In the genomic region with DNA sequence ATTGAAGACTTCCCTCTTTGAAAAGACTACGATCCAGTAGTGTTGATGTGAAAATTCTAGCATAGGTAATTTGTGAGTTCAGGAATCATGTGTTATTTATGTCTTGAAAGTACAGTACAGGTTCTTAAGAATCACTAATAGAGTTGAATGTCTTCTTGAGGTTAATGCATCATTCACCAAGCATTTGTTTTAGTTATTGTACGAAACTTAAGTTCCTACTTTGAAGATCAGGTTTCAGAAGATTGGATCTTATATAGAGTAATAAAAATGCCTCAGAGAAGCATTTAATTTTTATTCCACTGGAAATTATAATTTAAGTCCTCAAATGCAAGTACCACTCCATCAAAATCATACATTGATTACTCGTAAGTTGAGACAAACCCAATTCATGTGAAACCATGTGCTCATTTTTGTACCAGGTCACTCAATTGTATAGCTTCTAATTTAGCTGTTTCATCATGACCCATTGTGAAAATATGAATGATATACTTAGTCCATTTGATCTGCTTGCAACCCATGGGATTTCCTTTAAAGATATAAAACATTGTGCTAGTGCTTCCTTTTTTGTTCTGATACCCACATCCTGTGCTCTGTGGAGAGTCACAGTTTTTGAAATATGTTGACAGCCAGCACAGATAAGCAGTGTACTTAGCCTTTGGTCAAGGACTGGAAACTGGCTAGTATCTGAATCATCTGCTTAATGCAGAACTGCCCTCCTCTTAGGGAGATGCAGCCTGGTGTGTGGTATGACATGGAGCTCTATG, we compare ENCODE assay signal across 1 cellular context.
TF ChIP-seq lines count a peak whose summit lies in the region.

No MANE protein-coding gene starts in this region.

TF ChIP-seq in SK-N-SH treated with all-trans-retinoic acid at 6 μM for 48 hours, 23 proteins besides CTCF, POLR2A, EP300 and RAD21 (continued from another document):
- TF ChIP-seq ZNF565 (CRISPR knock-in tag; conservative IDR thresholded peaks at IDR 0.05; ENCODE audit: low read depth) (no peak), ZFP30 (CRISPR knock-in tag; IDR thresholded peaks at IDR 0.05) (no peak), TCF4 (CRISPR knock-in tag; IDR thresholded peaks at IDR 0.05; ENCODE audit: borderline replicate concordance) (no peak), ZNF8 (CRISPR knock-in tag; IDR thresholded peaks at IDR 0.05) (no peak), ZC3H10 (CRISPR knock-in tag; IDR thresholded peaks at IDR 0.05) (peak; percentile 58; the same call in 1 of the 2 replicates), RARB (CRISPR knock-in tag; IDR thresholded peaks at IDR 0.05) (no peak), TOX (CRISPR knock-in tag; IDR thresholded peaks at IDR 0.05; ENCODE audit: borderline replicate concordance) (peak; percentile 29; the same call in 1 of the 2 replicates), BACH2 (CRISPR knock-in tag; IDR thresholded peaks at IDR 0.05; ENCODE audit: borderline replicate concordance) (no peak), CSRNP3 (CRISPR knock-in tag; IDR thresholded peaks at IDR 0.05) (no peak), ISL1 (CRISPR knock-in tag; IDR thresholded peaks at IDR 0.05) (peak; percentile 91), GLIS3 (CRISPR knock-in tag; IDR thresholded peaks at IDR 0.05) (no peak), ZNF70 (CRISPR knock-in tag; IDR thresholded peaks at IDR 0.05) (no peak), ARNTL (CRISPR knock-in tag; IDR thresholded peaks at IDR 0.05; ENCODE audit: borderline replicate concordance, low read depth) (no peak), SNAI2 (CRISPR knock-in tag; IDR thresholded peaks at IDR 0.05) (no peak), CSDC2 (CRISPR knock-in tag; IDR thresholded peaks at IDR 0.05) (no peak)
- TF ChIP-seq, protein P1, sequence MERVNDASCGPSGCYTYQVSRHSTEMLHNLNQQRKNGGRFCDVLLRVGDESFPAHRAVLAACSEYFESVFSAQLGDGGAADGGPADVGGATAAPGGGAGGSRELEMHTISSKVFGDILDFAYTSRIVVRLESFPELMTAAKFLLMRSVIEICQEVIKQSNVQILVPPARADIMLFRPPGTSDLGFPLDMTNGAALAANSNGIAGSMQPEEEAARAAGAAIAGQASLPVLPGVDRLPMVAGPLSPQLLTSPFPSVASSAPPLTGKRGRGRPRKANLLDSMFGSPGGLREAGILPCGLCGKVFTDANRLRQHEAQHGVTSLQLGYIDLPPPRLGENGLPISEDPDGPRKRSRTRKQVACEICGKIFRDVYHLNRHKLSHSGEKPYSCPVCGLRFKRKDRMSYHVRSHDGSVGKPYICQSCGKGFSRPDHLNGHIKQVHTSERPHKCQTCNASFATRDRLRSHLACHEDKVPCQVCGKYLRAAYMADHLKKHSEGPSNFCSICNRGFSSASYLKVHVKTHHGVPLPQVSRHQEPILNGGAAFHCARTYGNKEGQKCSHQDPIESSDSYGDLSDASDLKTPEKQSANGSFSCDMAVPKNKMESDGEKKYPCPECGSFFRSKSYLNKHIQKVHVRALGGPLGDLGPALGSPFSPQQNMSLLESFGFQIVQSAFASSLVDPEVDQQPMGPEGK (CRISPR knock-in tag; IDR thresholded peaks at IDR 0.05; ENCODE audit: borderline replicate concordance), result no peak
- TF ChIP-seq, protein P2, sequence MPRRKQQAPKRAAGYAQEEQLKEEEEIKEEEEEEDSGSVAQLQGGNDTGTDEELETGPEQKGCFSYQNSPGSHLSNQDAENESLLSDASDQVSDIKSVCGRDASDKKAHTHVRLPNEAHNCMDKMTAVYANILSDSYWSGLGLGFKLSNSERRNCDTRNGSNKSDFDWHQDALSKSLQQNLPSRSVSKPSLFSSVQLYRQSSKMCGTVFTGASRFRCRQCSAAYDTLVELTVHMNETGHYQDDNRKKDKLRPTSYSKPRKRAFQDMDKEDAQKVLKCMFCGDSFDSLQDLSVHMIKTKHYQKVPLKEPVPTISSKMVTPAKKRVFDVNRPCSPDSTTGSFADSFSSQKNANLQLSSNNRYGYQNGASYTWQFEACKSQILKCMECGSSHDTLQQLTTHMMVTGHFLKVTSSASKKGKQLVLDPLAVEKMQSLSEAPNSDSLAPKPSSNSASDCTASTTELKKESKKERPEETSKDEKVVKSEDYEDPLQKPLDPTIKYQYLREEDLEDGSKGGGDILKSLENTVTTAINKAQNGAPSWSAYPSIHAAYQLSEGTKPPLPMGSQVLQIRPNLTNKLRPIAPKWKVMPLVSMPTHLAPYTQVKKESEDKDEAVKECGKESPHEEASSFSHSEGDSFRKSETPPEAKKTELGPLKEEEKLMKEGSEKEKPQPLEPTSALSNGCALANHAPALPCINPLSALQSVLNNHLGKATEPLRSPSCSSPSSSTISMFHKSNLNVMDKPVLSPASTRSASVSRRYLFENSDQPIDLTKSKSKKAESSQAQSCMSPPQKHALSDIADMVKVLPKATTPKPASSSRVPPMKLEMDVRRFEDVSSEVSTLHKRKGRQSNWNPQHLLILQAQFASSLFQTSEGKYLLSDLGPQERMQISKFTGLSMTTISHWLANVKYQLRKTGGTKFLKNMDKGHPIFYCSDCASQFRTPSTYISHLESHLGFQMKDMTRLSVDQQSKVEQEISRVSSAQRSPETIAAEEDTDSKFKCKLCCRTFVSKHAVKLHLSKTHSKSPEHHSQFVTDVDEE (CRISPR knock-in tag; IDR thresholded peaks at IDR 0.05), result no peak
